Comparison of ENCODE assay signal across 17 cellular contexts in the genomic region with DNA sequence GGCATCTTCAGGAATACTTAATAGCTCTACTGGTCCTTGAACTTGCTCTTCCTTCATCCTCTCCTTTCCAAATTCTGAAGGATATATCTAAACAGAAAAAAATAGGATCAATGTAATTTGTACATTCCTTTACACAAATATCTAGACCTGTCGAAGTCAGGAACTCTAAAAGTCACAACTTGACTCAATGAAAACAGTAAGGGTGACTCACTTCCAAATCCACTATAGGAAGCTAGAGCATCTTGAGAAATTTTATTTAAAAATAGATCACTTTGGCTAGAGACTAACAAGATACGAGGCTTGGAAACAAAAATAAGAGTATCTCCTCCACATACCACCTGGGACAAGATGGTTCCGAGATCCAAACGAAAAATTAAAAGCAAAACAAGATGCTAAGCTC.
"Had no signal": no experiment of that assay in that cellular context is flagged by ENCODE, and none has a peak within 500 bp of the region (broad histone marks: within the 10 kb centered on the region; RNA-seq: fewer than 3 reads in every experiment).

No MANE protein-coding gene starts in this region.

- H3K27me3 ChIP-seq: esophagus squamous epithelium, heart left ventricle, right lobe of liver, testis had no signal

- H3K9me3 ChIP-seq: esophagus squamous epithelium, heart left ventricle, prostate gland, right lobe of liver, testis had no signal

- H3K4me1 ChIP-seq: heart left ventricle, prostate gland, right lobe of liver, testis had no signal

- H3K4me3 Mint-ChIP-seq: activated CD8-positive, alpha-beta memory T cell treated with anti-CD3 and anti-CD28 coated beads, Interleukin-2, amount 10 ng/mL, durations not matched to agents 7 days and 5 days; activated naive CD8-positive, alpha-beta T cell; activated T-cell treated with anti-CD3 and anti-CD28 coated beads, Interleukin-2, amount 50 U/mL, for 24 hours; natural killer cell treated with Interleukin-12 subunit alpha and Interleukin-12 subunit beta and Interleukin-15 and Interleukin-18, amount 100 ng/mL, for 72 hours; T-helper 1 cell treated with Interleukin-12 subunit alpha and Interleukin-12 subunit beta and Interleukin-4 antibody, amounts not matched to agents 30 μg/mL and 1 μg/mL, for 36 hours had no signal

- H3K27me3 Mint-ChIP-seq: activated CD8-positive, alpha-beta memory T cell treated with anti-CD3 and anti-CD28 coated beads, Interleukin-2, amount 10 ng/mL, durations not matched to agents 7 days and 5 days; activated naive CD8-positive, alpha-beta T cell; activated T-cell treated with anti-CD3 and anti-CD28 coated beads, Interleukin-2, amount 50 U/mL, for 24 hours; natural killer cell treated with Interleukin-12 subunit alpha and Interleukin-12 subunit beta and Interleukin-15 and Interleukin-18, amount 100 ng/mL, for 72 hours had no signal

- H3K27ac ChIP-seq: esophagus squamous epithelium, heart left ventricle, prostate gland, right lobe of liver, testis had no signal

- H3K4me3 ChIP-seq: esophagus squamous epithelium, heart left ventricle, prostate gland, right lobe of liver, testis had no signal

- DNase-seq: activated CD4-positive, alpha-beta T cell treated with anti-CD3 and anti-CD28 coated beads, Interleukin-2, amount 50 U/mL, for 4 hours; activated CD8-positive, alpha-beta memory T cell treated with anti-CD3 and anti-CD28 coated beads, Interleukin-2, amount 10 ng/mL, durations not matched to agents 7 days and 5 days; activated gamma-delta T cell; activated T-cell treated with anti-CD3 and anti-CD28 coated beads, Interleukin-2, amount 50 U/mL, for 24 hours; esophagus squamous epithelium; foreskin melanocyte; heart left ventricle; islet precursor cell; occipital lobe; right lobe of liver; stimulated activated CD4-positive, alpha-beta T cell treated with anti-CD3 and anti-CD28 coated beads, Interleukin-2, amount 100 ng/mL, for 24 hours; stimulated activated naive CD4-positive, alpha-beta T cell treated with Interleukin-2 at 50 U/mL for 16 hours; testis had no signal

- H3K27ac Mint-ChIP-seq: activated CD8-positive, alpha-beta memory T cell treated with anti-CD3 and anti-CD28 coated beads, Interleukin-2, amount 10 ng/mL, durations not matched to agents 7 days and 5 days; activated naive CD8-positive, alpha-beta T cell; activated T-cell treated with anti-CD3 and anti-CD28 coated beads, Interleukin-2, amount 50 U/mL, for 24 hours; T-helper 1 cell treated with Interleukin-12 subunit alpha and Interleukin-12 subunit beta and Interleukin-4 antibody, amounts not matched to agents 30 μg/mL and 1 μg/mL, for 36 hours had no signal

- ATAC-seq: activated CD8-positive, alpha-beta memory T cell treated with anti-CD3 and anti-CD28 coated beads, Interleukin-2, amount 10 ng/mL, durations not matched to agents 7 days and 5 days; heart left ventricle; natural killer cell treated with Interleukin-12 subunit alpha and Interleukin-12 subunit beta and Interleukin-15 and Interleukin-18, amount 100 ng/mL, for 72 hours had no signal

- H3K36me3 ChIP-seq: prostate gland had no signal
